8 cellular contexts compared by ENCODE assay signal in genomic region chr1:48916121-48917069, GRCh38.
DNase-seq lines count a peak whose midpoint lies in the region; ATAC-seq and TF ChIP-seq lines count a peak whose summit lies in the region.

No MANE protein-coding gene starts in this region.

- H3K36me3 Mint-ChIP-seq in activated T-helper 2 cell treated with anti-CD3 and anti-CD28 coated beads, Interferon-gamma antibody, Interleukin-2, Interleukin-4, amounts not matched to agents 10 μg/mL and 5 μg/mL and 100 μg/mL, durations not matched to agents 14 hours and 24 hours and 36 hours (ENCODE audit: low read depth), result no peaks in the 10 kb centered on the region

- H3K4me3 ChIP-seq in GM06990 (replicated peaks; ENCODE audit: low read depth, low read length), result no peak overlapping the region
- no peak overlapping the region for H3K4me3 ChIP-seq in iPS DF 6.9 (ENCODE audit: low read length)
- H3K4me3 ChIP-seq in aorta (ENCODE audit: low read length in 2 of 2), result no peak overlapping the region
- no peak overlapping the region for H3K4me3 ChIP-seq in uterus

- no peak overlapping the region for H3K27ac ChIP-seq in iPS DF 6.9 (ENCODE audit: low read length)
- H3K27ac ChIP-seq in aorta (ENCODE audit: low read depth in 1 of 2, low read length in 2 of 2), result no peak overlapping the region
- no peak overlapping the region for H3K27ac ChIP-seq in uterus

- no peaks in the 10 kb centered on the region for H3K4me1 ChIP-seq in iPS DF 6.9 (ENCODE audit: control insufficient read depth, insufficient read depth, low read length)
- no peaks in the 10 kb centered on the region for H3K4me1 ChIP-seq in aorta (ENCODE audit: control insufficient read depth in 1 of 2, insufficient read depth in 2 of 2, low read length in 2 of 2)
- no peaks in the 10 kb centered on the region for H3K4me1 ChIP-seq in uterus

- no peak for DNase-seq in GM06990 (ENCODE audit: extremely low read depth, insufficient read length)
- peak; percentile 23 for DNase-seq in NCI-H1092 (lab: John Stamatoyannopoulos, UW)
- DNase-seq in T1000 (lab: John Stamatoyannopoulos, UW), result peak; percentile 12
- DNase-seq in iPS DF 6.9 (ENCODE audit: low read depth, low spot score), result peak; percentile 57
- DNase-seq in aorta, result no peak
- no peak for DNase-seq in activated CD4-positive, CD25-positive, alpha-beta regulatory T cell treated with anti-CD3 and anti-CD28 coated beads, Interleukin-2, amount 50 U/mL, for 72 hours
- no peak for DNase-seq in uterus
- DNase-seq in activated T-helper 2 cell treated with anti-CD3 and anti-CD28 coated beads, Interferon-gamma antibody, Interleukin-2, Interleukin-4, amounts not matched to agents 10 μg/mL and 5 μg/mL and 100 μg/mL, durations not matched to agents 14 hours and 24 hours and 36 hours (ENCODE audit: low spot score), result no peak

- peak; percentile 40 for TF ChIP-seq CTCF in GM06990 (IDR thresholded peaks at IDR 0.05; ENCODE audit: insufficient read depth, low read length, poor library complexity, severe bottlenecking)
- TF ChIP-seq CTCF in uterus (IDR thresholded peaks at IDR 0.05), result no peak

- H3K9me3 ChIP-seq in iPS DF 6.9 (ENCODE audit: control insufficient read depth, insufficient read depth, low read length), result no peaks in the 10 kb centered on the region
- no peaks in the 10 kb centered on the region for H3K9me3 ChIP-seq in aorta (ENCODE audit: control insufficient read depth, low read length)
- H3K9me3 ChIP-seq in uterus, result no peaks in the 10 kb centered on the region

- no peaks in the 10 kb centered on the region for H3K36me3 ChIP-seq in GM06990 (ENCODE audit: control insufficient read depth, insufficient read depth, low read length)
- H3K36me3 ChIP-seq in iPS DF 6.9 (ENCODE audit: control insufficient read depth, insufficient read depth, low read length), result no peaks in the 10 kb centered on the region
- no peaks in the 10 kb centered on the region for H3K36me3 ChIP-seq in aorta (ENCODE audit: control insufficient read depth in 1 of 2, insufficient read depth in 2 of 2, low read length in 1 of 2)
- no peaks in the 10 kb centered on the region for H3K36me3 ChIP-seq in uterus

- no peak overlapping the region for H3K4me3 Mint-ChIP-seq in activated T-helper 2 cell treated with anti-CD3 and anti-CD28 coated beads, Interferon-gamma antibody, Interleukin-2, Interleukin-4, amounts not matched to agents 10 μg/mL and 5 μg/mL and 100 μg/mL, durations not matched to agents 14 hours and 24 hours and 36 hours (ENCODE audit: low read depth)

- H3K27me3 Mint-ChIP-seq in activated T-helper 2 cell treated with anti-CD3 and anti-CD28 coated beads, Interferon-gamma antibody, Interleukin-2, Interleukin-4, amounts not matched to agents 10 μg/mL and 5 μg/mL and 100 μg/mL, durations not matched to agents 14 hours and 24 hours and 36 hours (ENCODE audit: low read depth), result no peaks in the 10 kb centered on the region

- no peak overlapping the region for H3K27ac Mint-ChIP-seq in activated T-helper 2 cell treated with anti-CD3 and anti-CD28 coated beads, Interferon-gamma antibody, Interleukin-2, Interleukin-4, amounts not matched to agents 10 μg/mL and 5 μg/mL and 100 μg/mL, durations not matched to agents 14 hours and 24 hours and 36 hours

- peak; percentile 38 for ATAC-seq in aorta (ENCODE audit: low FRiP score)

- intact Hi-C loops in aorta (cut with DNase I), result no loop called here
- intact Hi-C loops in uterus (cut with DNase I; ENCODE audit: low total_unique reads), result no loop called here
- intact Hi-C loops in activated T-helper 2 cell treated with anti-CD3 and anti-CD28 coated beads, Interferon-gamma antibody, Interleukin-2, Interleukin-4, amounts not matched to agents 10 μg/mL and 5 μg/mL and 100 μg/mL, durations not matched to agents 14 hours and 24 hours and 36 hours (cut with micrococcal nuclease), result no loop called here

- H3K9me3 Mint-ChIP-seq in activated T-helper 2 cell treated with anti-CD3 and anti-CD28 coated beads, Interferon-gamma antibody, Interleukin-2, Interleukin-4, amounts not matched to agents 10 μg/mL and 5 μg/mL and 100 μg/mL, durations not matched to agents 14 hours and 24 hours and 36 hours, result no peaks in the 10 kb centered on the region

- H3K27me3 ChIP-seq in GM06990 (replicated peaks; ENCODE audit: control insufficient read depth, insufficient read depth, low read length), result no peaks in the 10 kb centered on the region
- H3K27me3 ChIP-seq in iPS DF 6.9 (ENCODE audit: control insufficient read depth, insufficient read depth, low read length), result no peaks in the 10 kb centered on the region
- no peaks in the 10 kb centered on the region for H3K27me3 ChIP-seq in aorta (ENCODE audit: control insufficient read depth in 1 of 2, insufficient read depth in 2 of 2, low read length in 1 of 2)
- no peaks in the 10 kb centered on the region for H3K27me3 ChIP-seq in uterus

- no peaks in the 10 kb centered on the region for H3K4me1 Mint-ChIP-seq in activated T-helper 2 cell treated with anti-CD3 and anti-CD28 coated beads, Interferon-gamma antibody, Interleukin-2, Interleukin-4, amounts not matched to agents 10 μg/mL and 5 μg/mL and 100 μg/mL, durations not matched to agents 14 hours and 24 hours and 36 hours (ENCODE audit: low read depth)

- TF ChIP-seq POLR2A in uterus (IDR thresholded peaks at IDR 0.05), result no peak

- no CpG with 5 or more reads among the region's 5 CpGs for WGBS in iPS DF 6.9 (ENCODE audit: insufficient coverage, insufficient read length)
- WGBS in aorta, 2 donors, result 29 to 37% methylated on average over 5 of the region's 5 CpGs

Comparison
In these comparisons a context has a peak if more than half of its experiments do, and no peak if none do; other contexts are left out.
1. DNase-seq: peak in NCI-H1092 (single experiment), T1000 (single experiment) and iPS DF 6.9 (single experiment); none in GM06990 (single experiment), aorta (0 of 2), activated CD4-positive, CD25-positive, alpha-beta regulatory T cell treated with anti-CD3 and anti-CD28 coated beads, Interleukin-2, amount 50 U/mL, for 72 hours (single experiment), uterus (0 of 2) and activated T-helper 2 cell treated with anti-CD3 and anti-CD28 coated beads, Interferon-gamma antibody, Interleukin-2, Interleukin-4, amounts not matched to agents 10 μg/mL and 5 μg/mL and 100 μg/mL, durations not matched to agents 14 hours and 24 hours and 36 hours (single experiment).